18 cellular contexts compared by ENCODE assay signal in the genomic region with DNA sequence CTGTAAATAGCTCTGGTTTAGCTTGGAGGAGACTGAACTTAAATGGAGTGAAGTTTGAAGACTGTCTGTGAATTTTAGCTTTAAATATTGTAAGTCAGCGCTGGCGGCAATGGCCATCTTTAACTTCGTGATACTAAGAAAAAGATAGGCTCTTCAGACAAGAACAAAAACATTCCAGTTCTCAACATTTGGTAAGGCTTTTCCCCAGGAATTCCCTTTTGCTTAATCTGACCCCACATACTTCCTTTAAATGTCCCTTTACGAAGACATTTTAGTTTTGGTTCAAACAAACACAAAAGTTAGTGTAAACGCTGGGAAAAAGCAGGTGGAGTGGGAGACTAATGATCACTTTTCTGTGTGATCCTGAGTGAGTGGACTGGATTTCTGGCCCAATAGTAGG.
A peak's percentile ranks its signal among the peaks of the same experiment; 100 is the strongest.
DNase-seq lines count a peak whose midpoint lies in the region; ATAC-seq and TF ChIP-seq lines count a peak whose summit lies in the region.
"Had no signal": no experiment of that assay in that cellular context is flagged by ENCODE, and none has a peak within 500 bp of the region (broad histone marks: within the 10 kb centered on the region; RNA-seq: fewer than 3 reads in every experiment).

No MANE protein-coding gene starts in this region.

- no peak overlapping the region for H3K27ac Mint-ChIP-seq in Caco-2 (ENCODE audit: unreplicated experiment)
- H3K27ac Mint-ChIP-seq in endothelial cell (ENCODE audit: unreplicated experiment) = peak overlapping the region; percentile 100
- H3K27ac Mint-ChIP-seq in stimulated activated memory B cell treated with anti-CD40 and anti-IgM and Interleukin-4, amounts not matched to agents 10 μg/mL and 1 μg/mL and 100 μg/mL, for 72 hours = no peak overlapping the region
- H3K27ac Mint-ChIP-seq: activated B cell treated with CpG ODN at 0.5 μM for 24 hours; activated T-helper 17 cell treated with anti-CD3 and anti-CD28 coated beads, Interleukin-2, amount 50 U/mL, for 72 hours; IgD-negative memory B cell had no signal

- H3K4me3 ChIP-seq in Caco-2 (ENCODE audit: low read depth, low read length) (no peak overlapping the region), Karpas-422 (ENCODE audit: low read length) (no peak overlapping the region), parathyroid adenoma (ENCODE audit: low read depth, low read length) (no peak overlapping the region)

- H4K20me1 ChIP-seq in Karpas-422 (ENCODE audit: insufficient read depth, low read depth, low read length) = no peaks in the 10 kb centered on the region; the same call in 1 of the 2 replicates

- H3K9ac ChIP-seq in Karpas-422 (ENCODE audit: low read length) (peak overlapping the region; percentile 65; the same call in 1 of the 2 replicates), parathyroid adenoma (no peak overlapping the region)

- H3K4me3 Mint-ChIP-seq in Caco-2 (ENCODE audit: unreplicated experiment) (peak overlapping the region; percentile 79), endothelial cell (ENCODE audit: unreplicated experiment) (peak overlapping the region; percentile 60)
- no peak overlapping the region for H3K4me3 Mint-ChIP-seq in stimulated activated memory B cell treated with anti-CD40 and anti-IgM and Interleukin-4, amounts not matched to agents 10 μg/mL and 1 μg/mL and 100 μg/mL, for 72 hours
- H3K4me3 Mint-ChIP-seq: activated B cell treated with CpG ODN at 0.5 μM for 24 hours, IgD-negative memory B cell had no signal

- POLR2A ChIA-PET in Caco-2 (lab: Charles Lee) = no interaction called here

- H3K27me3 ChIP-seq in Caco-2 (replicated peaks; ENCODE audit: control insufficient read depth, insufficient read depth, low read length) = no peaks in the 10 kb centered on the region
- H3K27me3 ChIP-seq in Karpas-422 (ENCODE audit: low read length) = no peaks in the 10 kb centered on the region
- no peaks in the 10 kb centered on the region for H3K27me3 ChIP-seq in parathyroid adenoma (ENCODE audit: control insufficient read depth, insufficient read depth, low read length)
- H3K27me3 ChIP-seq: testis had no signal

- CTCF ChIA-PET in Caco-2 (lab: Charles Lee) = no interaction called here

- DNase-seq in Caco-2 (no peak), Karpas-422 (no peak), endothelial cell (ENCODE audit: low spot score) (no peak)
- no peak for DNase-seq in stimulated activated CD4-positive, alpha-beta T cell treated with anti-CD3 and anti-CD28 coated beads, Interleukin-4, amount 100 ng/mL, for 1 hour
- DNase-seq in stimulated activated CD4-positive, alpha-beta T cell treated with anti-CD3 and anti-CD28 coated beads, Interleukin-2, amount 100 ng/mL, for 24 hours = no peak
- DNase-seq: activated B cell treated with CpG ODN at 0.5 μM for 24 hours; HCEC 1CT; kidney; NCI-H2171 treated with DMSO at 0.1 percent for 48 hours; stimulated activated CD4-positive, alpha-beta T cell treated with anti-CD3 and anti-CD28 coated beads, Interleukin-4, amount 100 ng/mL, for 4 hours; T-helper 1 cell; testis had no signal

- no peaks in the 10 kb centered on the region for H3K9me3 Mint-ChIP-seq in Caco-2 (ENCODE audit: unreplicated experiment)
- no peaks in the 10 kb centered on the region for H3K9me3 Mint-ChIP-seq in endothelial cell (ENCODE audit: unreplicated experiment)
- no peaks in the 10 kb centered on the region for H3K9me3 Mint-ChIP-seq in stimulated activated memory B cell treated with anti-CD40 and anti-IgM and Interleukin-4, amounts not matched to agents 10 μg/mL and 1 μg/mL and 100 μg/mL, for 72 hours
- H3K9me3 Mint-ChIP-seq: activated B cell treated with CpG ODN at 0.5 μM for 24 hours; activated T-helper 17 cell treated with anti-CD3 and anti-CD28 coated beads, Interleukin-2, amount 50 U/mL, for 72 hours; IgD-negative memory B cell had no signal

- peaks cover 67% of the 10 kb centered on the region for H3K4me1 ChIP-seq in Caco-2
- peaks cover 82% of the 10 kb centered on the region for H3K4me1 ChIP-seq in Karpas-422 (ENCODE audit: low read length)
- peaks cover 16% of the 10 kb centered on the region for H3K4me1 ChIP-seq in parathyroid adenoma

- no peaks in the 10 kb centered on the region for H3K36me3 ChIP-seq in Caco-2 (ENCODE audit: control insufficient read depth, insufficient read depth, low read length)
- H3K36me3 ChIP-seq in Karpas-422 (ENCODE audit: insufficient read depth, low read length) = no peaks in the 10 kb centered on the region
- no peaks in the 10 kb centered on the region for H3K36me3 ChIP-seq in parathyroid adenoma (ENCODE audit: control insufficient read depth, insufficient read depth, low read length)

- H2AFZ ChIP-seq in Karpas-422 (ENCODE audit: low read length) = no peak overlapping the region
- peak overlapping the region; percentile 66 for H2AFZ ChIP-seq in parathyroid adenoma

- H3K79me2 ChIP-seq in Karpas-422 (ENCODE audit: low read length) (peaks cover 81% of the 10 kb centered on the region), parathyroid adenoma (peaks cover 4% of the 10 kb centered on the region)

- BruUV-seq in Caco-2 (replicated peaks; lab: Mats Ljungman, UMichigan) = no TSS peak

- H3K4me2 ChIP-seq in Karpas-422 (ENCODE audit: low read depth, low read length, poor library complexity, severe bottlenecking) = peak overlapping the region; percentile 68
- H3K4me2 ChIP-seq in parathyroid adenoma (ENCODE audit: low read length) = no peak overlapping the region

- H3K27ac ChIP-seq in Karpas-422 (ENCODE audit: low read length) (peak overlapping the region; percentile 89), parathyroid adenoma (no peak overlapping the region)
- H3K27ac ChIP-seq: RWPE1 had no signal

- H3K4me1 Mint-ChIP-seq in Caco-2 (ENCODE audit: low read depth, unreplicated experiment) = peaks cover 54% of the 10 kb centered on the region
- peaks cover 79% of the 10 kb centered on the region for H3K4me1 Mint-ChIP-seq in endothelial cell (ENCODE audit: unreplicated experiment)
- H3K4me1 Mint-ChIP-seq in stimulated activated memory B cell treated with anti-CD40 and anti-IgM and Interleukin-4, amounts not matched to agents 10 μg/mL and 1 μg/mL and 100 μg/mL, for 72 hours = peaks cover 15% of the 10 kb centered on the region

- peaks cover 6% of the 10 kb centered on the region for H3K36me3 Mint-ChIP-seq in Caco-2 (ENCODE audit: insufficient read depth, unreplicated experiment)
- H3K36me3 Mint-ChIP-seq in endothelial cell (ENCODE audit: low read depth, unreplicated experiment) = no peaks in the 10 kb centered on the region
- H3K36me3 Mint-ChIP-seq in stimulated activated memory B cell treated with anti-CD40 and anti-IgM and Interleukin-4, amounts not matched to agents 10 μg/mL and 1 μg/mL and 100 μg/mL, for 72 hours = no peaks in the 10 kb centered on the region
- H3K36me3 Mint-ChIP-seq: IgD-negative memory B cell had no signal

- TF ChIP-seq CTCF in Caco-2 (IDR thresholded peaks at IDR 0.05; ENCODE audit: insufficient read depth in 1 of 2, low read depth in 1 of 2, low read length in 1 of 2, severe bottlenecking in 1 of 2, unreplicated experiment in 1 of 2) (no peak), endothelial cell (IDR thresholded peaks at IDR 0.05; ENCODE audit: unreplicated experiment) (no peak), parathyroid adenoma (IDR thresholded peaks at IDR 0.05) (no peak)

- H3K9me3 ChIP-seq in Caco-2 = no peaks in the 10 kb centered on the region
- H3K9me3 ChIP-seq in Karpas-422 (ENCODE audit: low read length) = no peaks in the 10 kb centered on the region
- H3K9me3 ChIP-seq in parathyroid adenoma (ENCODE audit: control insufficient read depth, low read length) = no peaks in the 10 kb centered on the region
- H3K9me3 ChIP-seq: testis had no signal

- intact Hi-C loops in Caco-2 (cut with micrococcal nuclease; ENCODE audit: unreplicated experiment) = loop anchor here (2.0 to 5.0 kb wide), 4 partner anchors 27 to 390 kb away; no protein-coding TSS in a partner anchor

- H3K27me3 Mint-ChIP-seq in Caco-2 (ENCODE audit: insufficient read depth, unreplicated experiment) = no peaks in the 10 kb centered on the region
- peaks cover 10% of the 10 kb centered on the region for H3K27me3 Mint-ChIP-seq in endothelial cell (ENCODE audit: unreplicated experiment)
- peaks cover 48% of the 10 kb centered on the region for H3K27me3 Mint-ChIP-seq in stimulated activated memory B cell treated with anti-CD40 and anti-IgM and Interleukin-4, amounts not matched to agents 10 μg/mL and 1 μg/mL and 100 μg/mL, for 72 hours

- no peaks in the 10 kb centered on the region for H3K9me2 ChIP-seq in Karpas-422 (replicated peaks; ENCODE audit: insufficient read depth, low read length)

- ATAC-seq in HG03196 (IDR thresholded peaks at IDR 0.05; ENCODE audit: unreplicated experiment) = no peak
- no peak for ATAC-seq in stimulated activated memory B cell treated with anti-CD40 and anti-IgM and Interleukin-4, amounts not matched to agents 10 μg/mL and 1 μg/mL and 100 μg/mL, for 72 hours
- ATAC-seq: activated T-helper 17 cell treated with anti-CD3 and anti-CD28 coated beads, Interleukin-2, amount 50 U/mL, for 72 hours had no signal
